ENCODE assay signal across 1 cellular context in genomic region chr3:24472358-24472757, GRCh38.
TF ChIP-seq lines count a peak whose summit lies in the region.

No MANE protein-coding gene starts in this region.

TF ChIP-seq in WTC11, 78 proteins besides CTCF, POLR2A, EP300 and RAD21 (continued from another document):
- TF ChIP-seq ZNF512 (CRISPR knock-in tag; IDR thresholded peaks at IDR 0.05; ENCODE audit: borderline replicate concordance) (no peak), SP1 (CRISPR knock-in tag; conservative IDR thresholded peaks at IDR 0.05) (no peak), ZNF219 (CRISPR knock-in tag; IDR thresholded peaks at IDR 0.05; ENCODE audit: borderline replicate concordance) (no peak), NR2C2 (CRISPR knock-in tag; IDR thresholded peaks at IDR 0.05) (no peak), RORB (CRISPR knock-in tag; IDR thresholded peaks at IDR 0.05) (no peak), IRF2 (CRISPR knock-in tag; IDR thresholded peaks at IDR 0.05; ENCODE audit: borderline replicate concordance, low read depth) (no peak), NR3C1 (CRISPR knock-in tag; conservative IDR thresholded peaks at IDR 0.05; ENCODE audit: low read depth) (no peak), MXD4 (CRISPR knock-in tag; IDR thresholded peaks at IDR 0.05; ENCODE audit: borderline replicate concordance) (no peak), NFYB (CRISPR knock-in tag; conservative IDR thresholded peaks at IDR 0.05; ENCODE audit: low read depth) (no peak), ZNF423 (CRISPR knock-in tag; IDR thresholded peaks at IDR 0.05) (no peak)
- TF ChIP-seq, protein P1, sequence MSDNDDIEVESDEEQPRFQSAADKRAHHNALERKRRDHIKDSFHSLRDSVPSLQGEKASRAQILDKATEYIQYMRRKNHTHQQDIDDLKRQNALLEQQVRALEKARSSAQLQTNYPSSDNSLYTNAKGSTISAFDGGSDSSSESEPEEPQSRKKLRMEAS (CRISPR knock-in tag; IDR thresholded peaks at IDR 0.05): no peak
- TF ChIP-seq, protein P2, sequence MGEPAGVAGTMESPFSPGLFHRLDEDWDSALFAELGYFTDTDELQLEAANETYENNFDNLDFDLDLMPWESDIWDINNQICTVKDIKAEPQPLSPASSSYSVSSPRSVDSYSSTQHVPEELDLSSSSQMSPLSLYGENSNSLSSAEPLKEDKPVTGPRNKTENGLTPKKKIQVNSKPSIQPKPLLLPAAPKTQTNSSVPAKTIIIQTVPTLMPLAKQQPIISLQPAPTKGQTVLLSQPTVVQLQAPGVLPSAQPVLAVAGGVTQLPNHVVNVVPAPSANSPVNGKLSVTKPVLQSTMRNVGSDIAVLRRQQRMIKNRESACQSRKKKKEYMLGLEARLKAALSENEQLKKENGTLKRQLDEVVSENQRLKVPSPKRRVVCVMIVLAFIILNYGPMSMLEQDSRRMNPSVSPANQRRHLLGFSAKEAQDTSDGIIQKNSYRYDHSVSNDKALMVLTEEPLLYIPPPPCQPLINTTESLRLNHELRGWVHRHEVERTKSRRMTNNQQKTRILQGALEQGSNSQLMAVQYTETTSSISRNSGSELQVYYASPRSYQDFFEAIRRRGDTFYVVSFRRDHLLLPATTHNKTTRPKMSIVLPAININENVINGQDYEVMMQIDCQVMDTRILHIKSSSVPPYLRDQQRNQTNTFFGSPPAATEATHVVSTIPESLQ (CRISPR knock-in tag; IDR thresholded peaks at IDR 0.05): no peak
